Comparison of ENCODE assay signal across 14 cellular contexts in genomic region chr1:988061-988460, GRCh38. TPM values are rescaled to one million over a fixed set of nuclear protein-coding genes. Genes with fewer than 3 reads are reported as not detected.
"Had no signal": no experiment of that assay in that cellular context is flagged by ENCODE, and none has a peak within 500 bp of the region (broad histone marks: within the 10 kb centered on the region; RNA-seq: fewer than 3 reads in every experiment).

No MANE protein-coding gene starts in this region.

RNA-seq across cellular contexts. Expression of gene PERM1, which starts 6.2 kb away (rescaled TPM):
- total RNA-seq: activated B cell treated with CpG ODN at 0.5 μM for 24 hours; activated CD4-positive, alpha-beta memory T cell treated with anti-CD3 and anti-CD28 coated beads for 36 hours; activated CD4-positive, alpha-beta memory T cell treated with anti-CD3 and anti-CD28 coated beads, Interleukin-2, amount 10 ng/mL, durations not matched to agents 7 days and 5 days; activated CD4-positive, alpha-beta T cell treated with anti-CD3 and anti-CD28 coated beads for 36 hours; activated CD4-positive, alpha-beta T cell treated with anti-CD3 and anti-CD28 coated beads, Interleukin-2, amount 10 ng/mL, durations not matched to agents 24 days and 14 days; activated CD4-positive, alpha-beta T cell treated with anti-CD3 and anti-CD28 coated beads, Interleukin-2, amount 10 ng/mL, durations not matched to agents 7 days and 5 days; activated CD8-positive, alpha-beta memory T cell treated with anti-CD3 and anti-CD28 coated beads for 36 hours; activated CD8-positive, alpha-beta memory T cell treated with anti-CD3 and anti-CD28 coated beads, Interleukin-2, amount 10 ng/mL, durations not matched to agents 7 days and 5 days; activated CD8-positive, alpha-beta T cell treated with anti-CD3 and anti-CD28 coated beads for 36 hours; activated CD8-positive, alpha-beta T cell treated with anti-CD3 and anti-CD28 coated beads, Interleukin-2, amount 10 ng/mL, durations not matched to agents 7 days and 5 days; T-helper 1 cell treated with Interleukin-12 subunit alpha and Interleukin-12 subunit beta and Interleukin-4 antibody, amounts not matched to agents 30 ng/mL and 1 ng/mL, for 36 hours; T-helper 17 cell; T-helper 2 cell treated with Interferon-gamma antibody and Interleukin-4, amounts not matched to agents 100 ng/mL and 5 ng/mL, for 36 hours; WTC11 had no signal
